Comparison of ENCODE assay signal across 29 cellular contexts in genomic region chr9:93022066-93022465, GRCh38. TPM values are rescaled to one million over a fixed set of nuclear protein-coding genes. Genes with fewer than 3 reads are reported as not detected.
DNase-seq lines count a peak whose midpoint lies in the region; ATAC-seq lines count a peak whose summit lies in the region.
"Had no signal": no experiment of that assay in that cellular context is flagged by ENCODE, and none has a peak within 500 bp of the region (broad histone marks: within the 10 kb centered on the region; RNA-seq: fewer than 3 reads in every experiment).

No MANE protein-coding gene starts in this region.

- peaks cover 13% of the 10 kb centered on the region for H3K36me3 Mint-ChIP-seq in activated naive CD4-positive, alpha-beta T cell treated with anti-CD3 and anti-CD28 coated beads, Interleukin-2, amount 50 U/mL, for 24 hours
- peaks cover 12% of the 10 kb centered on the region for H3K36me3 Mint-ChIP-seq in T-helper 17 cell (ENCODE audit: low read depth)
- peaks cover 56% of the 10 kb centered on the region for H3K36me3 Mint-ChIP-seq in central memory CD8-positive, alpha-beta T cell (ENCODE audit: insufficient read depth)

- ATAC-seq in T-helper 17 cell (no peak), HG03460 (IDR thresholded peaks at IDR 0.05; ENCODE audit: unreplicated experiment) (no peak)
- ATAC-seq in central memory CD8-positive, alpha-beta T cell (replicated peaks; ENCODE audit: extremely low read depth, poor library complexity, severe bottlenecking): no peak
- ATAC-seq: body of pancreas, foreskin keratinocyte, left lung, right lobe of liver had no signal

- H3K27ac Mint-ChIP-seq in activated naive CD4-positive, alpha-beta T cell treated with anti-CD3 and anti-CD28 coated beads, Interleukin-2, amount 50 U/mL, for 24 hours: peak overlapping the region; percentile 93
- peak overlapping the region; percentile 99 for H3K27ac Mint-ChIP-seq in T-helper 17 cell
- H3K27ac Mint-ChIP-seq in central memory CD8-positive, alpha-beta T cell (ENCODE audit: low read depth): peak overlapping the region; percentile 87
- H3K27ac Mint-ChIP-seq: activated T-helper 2 cell treated with anti-CD3 and anti-CD28 coated beads, Interferon-gamma antibody, Interleukin-2, Interleukin-4, amounts not matched to agents 10 μg/mL and 5 μg/mL and 100 μg/mL, durations not matched to agents 14 hours and 24 hours and 36 hours; progenitor cell of endocrine pancreas had no signal

- peaks cover 77% of the 10 kb centered on the region for H3K4me1 Mint-ChIP-seq in activated naive CD4-positive, alpha-beta T cell treated with anti-CD3 and anti-CD28 coated beads, Interleukin-2, amount 50 U/mL, for 24 hours
- peaks cover 33% of the 10 kb centered on the region for H3K4me1 Mint-ChIP-seq in T-helper 17 cell
- peaks cover 38% of the 10 kb centered on the region for H3K4me1 Mint-ChIP-seq in central memory CD8-positive, alpha-beta T cell

- no peak overlapping the region for H3K4me3 Mint-ChIP-seq in activated naive CD4-positive, alpha-beta T cell treated with anti-CD3 and anti-CD28 coated beads, Interleukin-2, amount 50 U/mL, for 24 hours
- H3K4me3 Mint-ChIP-seq in T-helper 17 cell: no peak overlapping the region
- H3K4me3 Mint-ChIP-seq in central memory CD8-positive, alpha-beta T cell: no peak overlapping the region

- no peaks in the 10 kb centered on the region for H3K27me3 Mint-ChIP-seq in activated naive CD4-positive, alpha-beta T cell treated with anti-CD3 and anti-CD28 coated beads, Interleukin-2, amount 50 U/mL, for 24 hours
- no peaks in the 10 kb centered on the region for H3K27me3 Mint-ChIP-seq in T-helper 17 cell
- H3K27me3 Mint-ChIP-seq in central memory CD8-positive, alpha-beta T cell: no peaks in the 10 kb centered on the region
- H3K27me3 Mint-ChIP-seq: progenitor cell of endocrine pancreas had no signal

- H3K9me3 Mint-ChIP-seq in activated naive CD4-positive, alpha-beta T cell treated with anti-CD3 and anti-CD28 coated beads, Interleukin-2, amount 50 U/mL, for 24 hours: no peaks in the 10 kb centered on the region
- H3K9me3 Mint-ChIP-seq in central memory CD8-positive, alpha-beta T cell: no peaks in the 10 kb centered on the region
- H3K9me3 Mint-ChIP-seq: activated T-helper 2 cell treated with anti-CD3 and anti-CD28 coated beads, Interferon-gamma antibody, Interleukin-2, Interleukin-4, amounts not matched to agents 10 μg/mL and 5 μg/mL and 100 μg/mL, durations not matched to agents 14 hours and 24 hours and 36 hours had no signal

- no peak for DNase-seq in activated naive CD4-positive, alpha-beta T cell (lab: John Stamatoyannopoulos, UW)
- DNase-seq in T-helper 17 cell (no peak), NCI-H2081 treated with DMSO at 0.1 percent for 48 hours (lab: John Stamatoyannopoulos, UW) (no peak)
- DNase-seq in central memory CD8-positive, alpha-beta T cell (ENCODE audit: low spot score in 2 of 2): no peak
- DNase-seq in activated CD4-positive, CD25-positive, alpha-beta regulatory T cell (lab: John Stamatoyannopoulos, UW): no peak
- DNase-seq: ACHN; activated CD8-positive, alpha-beta memory T cell treated with anti-CD3 and anti-CD28 coated beads, Interleukin-2, amount 50 U/mL, for 4 hours; BE2C; body of pancreas; Caco-2; dermis blood vessel endothelial cell; esophagus squamous epithelium; foreskin keratinocyte; islet precursor cell; NCI-H146; NCI-H2107; Peyer's patch; right lobe of liver; SHP77; stimulated activated CD4-positive, alpha-beta T cell treated with anti-CD3 and anti-CD28 coated beads, Interleukin-12 subunit alpha, Interleukin-12 subunit beta, amount 100 ng/mL, for 4 hours; stimulated activated CD4-positive, alpha-beta T cell treated with anti-CD3 and anti-CD28 coated beads, Interleukin-4, amount 100 ng/mL, for 1 hour; T1000; thyroid gland had no signal

- no peaks in the 10 kb centered on the region for H3K9me3 ChIP-seq in T-helper 17 cell (ENCODE audit: control insufficient read depth, low read length, poor library complexity, severe bottlenecking)
- H3K9me3 ChIP-seq: BE2C, body of pancreas, Caco-2, esophagus squamous epithelium, left lung, Peyer's patch, right lobe of liver, thyroid gland had no signal

RNA-seq across cellular contexts. Expression of gene SUSD3, which starts 36.4 kb away (rescaled TPM):
- 10 to 100 TPM; 47.2 to 62.3 TPM for total RNA-seq in T-helper 17 cell
- total RNA-seq: dermis blood vessel endothelial cell, myocyte had no signal
